8 cellular contexts compared by ENCODE assay signal in genomic region chr1:36248250-36248894, GRCh38. TPM values are rescaled to one million over a fixed set of nuclear protein-coding genes. Genes with fewer than 3 reads are reported as not detected.
A peak's percentile ranks its signal among the peaks of the same experiment; 100 is the strongest.
DNase-seq lines count a peak whose midpoint lies in the region; ATAC-seq and TF ChIP-seq lines count a peak whose summit lies in the region.

No MANE protein-coding gene starts in this region.

- no peak overlapping the region for H3K27ac Mint-ChIP-seq in WTC11

- H3K4me3 ChIP-seq in right atrium auricular region (no peak overlapping the region), testis (no peak overlapping the region), WERI-Rb-1 (ENCODE audit: low read depth, low read length) (no peak overlapping the region)

- no peaks in the 10 kb centered on the region for H3K27me3 ChIP-seq in right atrium auricular region
- H3K27me3 ChIP-seq in testis = no peaks in the 10 kb centered on the region
- H3K27me3 ChIP-seq in WERI-Rb-1 (ENCODE audit: insufficient read depth, low read depth, severe bottlenecking) = no peaks in the 10 kb centered on the region

- TF ChIP-seq CTCF in WTC11 (IDR thresholded peaks at IDR 0.05) (no peak), right atrium auricular region (IDR thresholded peaks at IDR 0.05) (no peak), testis (IDR thresholded peaks at IDR 0.05) (no peak), WERI-Rb-1 (IDR thresholded peaks at IDR 0.05; ENCODE audit: low read depth, low read length) (no peak)

- 31 to 45% methylated on average over 4 of the region's 4 CpGs for WGBS in testis, 2 donors

- TF ChIP-seq POLR2A in testis (IDR thresholded peaks at IDR 0.05) = no peak

- H3K4me1 Mint-ChIP-seq in WTC11 = peaks cover 20% of the 10 kb centered on the region

- CTCF ChIA-PET in WTC11 (lab: Charles Lee) = no interaction called here

- DNase-seq in NK-92 treated with Interleukin-12 subunit alpha and Interleukin-12 subunit beta, amount 100 ng/mL, for 24 hours (lab: John Stamatoyannopoulos, UW) = peak; percentile 30
- DNase-seq in NK-92 (lab: John Stamatoyannopoulos, UW; ENCODE audit: unreplicated experiment) (no peak), WTC11 (ENCODE audit: low spot score) (no peak), right atrium auricular region (ENCODE audit: low spot score) (peak; percentile 84), testis (peak; percentile 68), amygdala (lab: John Stamatoyannopoulos, UW) (no peak), NCI-H2227 treated with DMSO at 0.1 percent for 48 hours (lab: John Stamatoyannopoulos, UW) (no peak), WERI-Rb-1 (no peak)

- no peaks in the 10 kb centered on the region for H3K9me3 Mint-ChIP-seq in WTC11

- peaks cover 0 to 69% of the 10 kb centered on the region in 2 donors for H3K4me1 ChIP-seq in right atrium auricular region
- peaks cover 11% of the 10 kb centered on the region for H3K4me1 ChIP-seq in testis

- ATAC-seq in WTC11 = no peak

- H3K36me3 ChIP-seq in right atrium auricular region (peaks cover 7% of the 10 kb centered on the region), testis (ENCODE audit: low read depth, missing control alignments) (no peaks in the 10 kb centered on the region), WERI-Rb-1 (peaks cover 31% of the 10 kb centered on the region)

- no peaks in the 10 kb centered on the region for H3K27me3 Mint-ChIP-seq in WTC11 (ENCODE audit: low read depth)

- H3K4me3 Mint-ChIP-seq in WTC11 = no peak overlapping the region

- intact Hi-C loops in testis (cut with DNase I; ENCODE audit: low total_unique reads) = no loop called here

- POLR2A ChIA-PET in WTC11 (lab: Charles Lee) = no interaction called here

- H3K36me3 Mint-ChIP-seq in WTC11 = peaks cover 14% of the 10 kb centered on the region

- H3K9me3 ChIP-seq in right atrium auricular region (no peaks in the 10 kb centered on the region), testis (no peaks in the 10 kb centered on the region), WERI-Rb-1 (ENCODE audit: severe bottlenecking) (no peaks in the 10 kb centered on the region)

- peak overlapping the region; percentile 62 to 70 for H3K27ac ChIP-seq in right atrium auricular region
- H3K27ac ChIP-seq in testis = peak overlapping the region in 1 of 2 donors; percentile 18
- H3K27ac ChIP-seq in WERI-Rb-1 = no peak overlapping the region

TF ChIP-seq in WTC11, 78 proteins besides CTCF, POLR2A, EP300 and RAD21:
- peak; percentile 93 for TF ChIP-seq GABPB1 (CRISPR knock-in tag; IDR thresholded peaks at IDR 0.05)
- no peak for TF ChIP-seq ERG (CRISPR knock-in tag; IDR thresholded peaks at IDR 0.05)
TF ChIP-seq in WTC11: peak in this region for 1.

RNA-seq across cellular contexts. Expression of gene THRAP3, which starts 24.1 kb away (rescaled TPM):
- total RNA-seq in WTC11 (2021) (150 to 160 TPM (median 153 TPM) in 3 replicates), right atrium auricular region (10 to 100 TPM; 64.3 to 66.4 TPM), testis (100 to 1,000 TPM in 1 of 2 donors, 10 to 100 TPM in 1; 93.0 to 112 TPM)
- 72.5 TPM for polyA plus RNA-seq in testis (ENCODE audit: insufficient read depth, low read depth, low replicate concordance)

RNA-seq across cellular contexts. Expression of gene SH3D21, which starts 57.8 kb away (rescaled TPM):
- total RNA-seq in WTC11 (2021) (22.1 to 29.3 TPM (median 26.9 TPM) in 3 replicates), right atrium auricular region (1 to 10 TPM; 1.2 to 1.4 TPM), testis (10 to 100 TPM in 1 of 2 donors, 1 to 10 TPM in 1; 6.8 to 12.8 TPM)
- polyA plus RNA-seq in testis (ENCODE audit: insufficient read depth, low read depth, low replicate concordance) = 14.9 TPM

Comparison
In these comparisons a context has a peak if more than half of its experiments do, and no peak if none do; other contexts are left out.
1. DNase-seq: peak in NK-92 treated with Interleukin-12 subunit alpha and Interleukin-12 subunit beta, amount 100 ng/mL, for 24 hours (single experiment), right atrium auricular region (single experiment) and testis (single experiment); none in NK-92 (single experiment), WTC11 (single experiment), amygdala (0 of 56), NCI-H2227 treated with DMSO at 0.1 percent for 48 hours (single experiment) and WERI-Rb-1 (single experiment).